In the genomic region with DNA sequence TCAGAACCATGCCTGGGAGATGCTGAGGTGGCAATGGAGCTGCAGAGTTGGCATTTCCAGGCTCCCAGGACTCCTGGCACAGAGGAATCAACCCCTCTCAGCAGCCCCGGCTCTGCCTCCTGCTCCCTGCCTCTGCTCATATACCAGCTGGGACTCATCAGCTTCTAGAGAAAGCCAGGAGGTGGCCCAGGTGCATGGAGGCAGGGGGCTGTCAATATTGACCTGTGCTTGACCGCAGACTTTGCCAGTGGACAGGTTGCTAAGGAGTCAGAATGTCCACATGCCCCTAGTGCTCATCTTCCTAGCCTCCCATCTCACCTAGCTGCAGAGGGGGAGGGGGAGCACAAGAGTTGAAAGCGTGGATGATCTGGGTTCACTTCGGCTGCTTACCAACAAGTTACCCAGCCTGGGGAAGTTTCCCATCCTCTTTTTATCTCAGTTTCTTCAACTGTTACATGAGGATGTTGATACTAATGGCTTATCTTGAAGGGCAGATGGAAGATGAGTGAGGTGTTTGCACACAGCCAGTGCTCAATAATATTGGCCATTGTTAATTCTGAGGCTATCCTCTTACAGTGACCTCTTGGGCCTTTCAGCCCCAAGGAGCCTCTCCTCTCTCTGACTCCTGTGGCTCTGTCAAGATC, we compare ENCODE assay signal across 1 cellular context.
TF ChIP-seq lines count a peak whose summit lies in the region.

No MANE protein-coding gene starts in this region.

TF ChIP-seq in K562, 482 proteins besides CTCF, POLR2A, EP300 and RAD21 (continued from another document):
- TF ChIP-seq PRDM10 (IDR thresholded peaks at IDR 0.05; ENCODE audit: partially characterized antibody) (no peak), ZNF444 (CRISPR knock-in tag; IDR thresholded peaks at IDR 0.05) (no peak), CTBP1 (IDR thresholded peaks at IDR 0.05; ENCODE audit: borderline replicate concordance) (peak; percentile 55; the same call in 1 of the 2 replicates), CEBPB (tag; IDR thresholded peaks at IDR 0.05) (no peak), ZNF507 (tag; conservative IDR thresholded peaks at IDR 0.05) (no peak), EHMT2 (IDR thresholded peaks at IDR 0.05) (no peak), ZBTB1 (CRISPR knock-in tag; IDR thresholded peaks at IDR 0.05; ENCODE audit: borderline replicate concordance, low read depth) (no peak), ATF7 (IDR thresholded peaks at IDR 0.05) (peak; percentile 10; the same call in 1 of the 2 replicates), L3MBTL2 (IDR thresholded peaks at IDR 0.05) (no peak), TOE1 (IDR thresholded peaks at IDR 0.05; ENCODE audit: borderline replicate concordance) (no peak), TOE1 (CRISPR knock-in tag; IDR thresholded peaks at IDR 0.05; ENCODE audit: borderline replicate concordance, low read depth) (no peak), ZNF584 (CRISPR knock-in tag; IDR thresholded peaks at IDR 0.05; ENCODE audit: low read depth) (no peak), PBX2 (CRISPR knock-in tag; IDR thresholded peaks at IDR 0.05; ENCODE audit: low read depth) (no peak), PBX2 (tag; conservative IDR thresholded peaks at IDR 0.05; ENCODE audit: low read depth) (0 out of 2 replicates have a peak, but pooled peaks have one; percentile 15), SAFB (IDR thresholded peaks at IDR 0.05; ENCODE audit: borderline replicate concordance, low read depth, low read length) (no peak), TFE3 (CRISPR knock-in tag; IDR thresholded peaks at IDR 0.05) (no peak), SREBF2 (CRISPR knock-in tag; IDR thresholded peaks at IDR 0.05) (no peak)
- TF ChIP-seq, protein P1, sequence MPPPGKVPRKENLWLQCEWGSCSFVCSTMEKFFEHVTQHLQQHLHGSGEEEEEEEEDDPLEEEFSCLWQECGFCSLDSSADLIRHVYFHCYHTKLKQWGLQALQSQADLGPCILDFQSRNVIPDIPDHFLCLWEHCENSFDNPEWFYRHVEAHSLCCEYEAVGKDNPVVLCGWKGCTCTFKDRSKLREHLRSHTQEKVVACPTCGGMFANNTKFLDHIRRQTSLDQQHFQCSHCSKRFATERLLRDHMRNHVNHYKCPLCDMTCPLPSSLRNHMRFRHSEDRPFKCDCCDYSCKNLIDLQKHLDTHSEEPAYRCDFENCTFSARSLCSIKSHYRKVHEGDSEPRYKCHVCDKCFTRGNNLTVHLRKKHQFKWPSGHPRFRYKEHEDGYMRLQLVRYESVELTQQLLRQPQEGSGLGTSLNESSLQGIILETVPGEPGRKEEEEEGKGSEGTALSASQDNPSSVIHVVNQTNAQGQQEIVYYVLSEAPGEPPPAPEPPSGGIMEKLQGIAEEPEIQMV (tag; conservative IDR thresholded peaks at IDR 0.05; ENCODE audit: low read depth), result no peak
- TF ChIP-seq, protein P2, sequence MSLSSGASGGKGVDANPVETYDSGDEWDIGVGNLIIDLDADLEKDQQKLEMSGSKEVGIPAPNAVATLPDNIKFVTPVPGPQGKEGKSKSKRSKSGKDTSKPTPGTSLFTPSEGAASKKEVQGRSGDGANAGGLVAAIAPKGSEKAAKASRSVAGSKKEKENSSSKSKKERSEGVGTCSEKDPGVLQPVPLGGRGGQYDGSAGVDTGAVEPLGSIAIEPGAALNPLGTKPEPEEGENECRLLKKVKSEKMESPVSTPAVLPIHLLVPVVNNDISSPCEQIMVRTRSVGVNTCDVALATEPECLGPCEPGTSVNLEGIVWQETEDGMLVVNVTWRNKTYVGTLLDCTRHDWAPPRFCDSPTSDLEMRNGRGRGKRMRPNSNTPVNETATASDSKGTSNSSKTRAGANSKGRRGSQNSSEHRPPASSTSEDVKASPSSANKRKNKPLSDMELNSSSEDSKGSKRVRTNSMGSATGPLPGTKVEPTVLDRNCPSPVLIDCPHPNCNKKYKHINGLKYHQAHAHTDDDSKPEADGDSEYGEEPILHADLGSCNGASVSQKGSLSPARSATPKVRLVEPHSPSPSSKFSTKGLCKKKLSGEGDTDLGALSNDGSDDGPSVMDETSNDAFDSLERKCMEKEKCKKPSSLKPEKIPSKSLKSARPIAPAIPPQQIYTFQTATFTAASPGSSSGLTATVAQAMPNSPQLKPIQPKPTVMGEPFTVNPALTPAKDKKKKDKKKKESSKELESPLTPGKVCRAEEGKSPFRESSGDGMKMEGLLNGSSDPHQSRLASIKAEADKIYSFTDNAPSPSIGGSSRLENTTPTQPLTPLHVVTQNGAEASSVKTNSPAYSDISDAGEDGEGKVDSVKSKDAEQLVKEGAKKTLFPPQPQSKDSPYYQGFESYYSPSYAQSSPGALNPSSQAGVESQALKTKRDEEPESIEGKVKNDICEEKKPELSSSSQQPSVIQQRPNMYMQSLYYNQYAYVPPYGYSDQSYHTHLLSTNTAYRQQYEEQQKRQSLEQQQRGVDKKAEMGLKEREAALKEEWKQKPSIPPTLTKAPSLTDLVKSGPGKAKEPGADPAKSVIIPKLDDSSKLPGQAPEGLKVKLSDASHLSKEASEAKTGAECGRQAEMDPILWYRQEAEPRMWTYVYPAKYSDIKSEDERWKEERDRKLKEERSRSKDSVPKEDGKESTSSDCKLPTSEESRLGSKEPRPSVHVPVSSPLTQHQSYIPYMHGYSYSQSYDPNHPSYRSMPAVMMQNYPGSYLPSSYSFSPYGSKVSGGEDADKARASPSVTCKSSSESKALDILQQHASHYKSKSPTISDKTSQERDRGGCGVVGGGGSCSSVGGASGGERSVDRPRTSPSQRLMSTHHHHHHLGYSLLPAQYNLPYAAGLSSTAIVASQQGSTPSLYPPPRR (CRISPR knock-in tag; IDR thresholded peaks at IDR 0.05; ENCODE audit: borderline replicate concordance), result no peak
